Comparison of ENCODE assay signal across 1 cellular context in genomic region chr2:136054856-136055255, GRCh38.
TF ChIP-seq lines count a peak whose summit lies in the region.

No MANE protein-coding gene starts in this region.

TF ChIP-seq in WTC11, 78 proteins besides CTCF, POLR2A, EP300 and RAD21:
- TF ChIP-seq NR1H2 (CRISPR knock-in tag; IDR thresholded peaks at IDR 0.05), result no peak
- TF ChIP-seq, protein P1, sequence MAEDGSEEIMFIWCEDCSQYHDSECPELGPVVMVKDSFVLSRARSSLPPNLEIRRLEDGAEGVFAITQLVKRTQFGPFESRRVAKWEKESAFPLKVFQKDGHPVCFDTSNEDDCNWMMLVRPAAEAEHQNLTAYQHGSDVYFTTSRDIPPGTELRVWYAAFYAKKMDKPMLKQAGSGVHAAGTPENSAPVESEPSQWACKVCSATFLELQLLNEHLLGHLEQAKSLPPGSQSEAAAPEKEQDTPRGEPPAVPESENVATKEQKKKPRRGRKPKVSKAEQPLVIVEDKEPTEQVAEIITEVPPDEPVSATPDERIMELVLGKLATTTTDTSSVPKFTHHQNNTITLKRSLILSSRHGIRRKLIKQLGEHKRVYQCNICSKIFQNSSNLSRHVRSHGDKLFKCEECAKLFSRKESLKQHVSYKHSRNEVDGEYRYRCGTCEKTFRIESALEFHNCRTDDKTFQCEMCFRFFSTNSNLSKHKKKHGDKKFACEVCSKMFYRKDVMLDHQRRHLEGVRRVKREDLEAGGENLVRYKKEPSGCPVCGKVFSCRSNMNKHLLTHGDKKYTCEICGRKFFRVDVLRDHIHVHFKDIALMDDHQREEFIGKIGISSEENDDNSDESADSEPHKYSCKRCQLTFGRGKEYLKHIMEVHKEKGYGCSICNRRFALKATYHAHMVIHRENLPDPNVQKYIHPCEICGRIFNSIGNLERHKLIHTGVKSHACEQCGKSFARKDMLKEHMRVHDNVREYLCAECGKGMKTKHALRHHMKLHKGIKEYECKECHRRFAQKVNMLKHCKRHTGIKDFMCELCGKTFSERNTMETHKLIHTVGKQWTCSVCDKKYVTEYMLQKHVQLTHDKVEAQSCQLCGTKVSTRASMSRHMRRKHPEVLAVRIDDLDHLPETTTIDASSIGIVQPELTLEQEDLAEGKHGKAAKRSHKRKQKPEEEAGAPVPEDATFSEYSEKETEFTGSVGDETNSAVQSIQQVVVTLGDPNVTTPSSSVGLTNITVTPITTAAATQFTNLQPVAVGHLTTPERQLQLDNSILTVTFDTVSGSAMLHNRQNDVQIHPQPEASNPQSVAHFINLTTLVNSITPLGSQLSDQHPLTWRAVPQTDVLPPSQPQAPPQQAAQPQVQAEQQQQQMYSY (CRISPR knock-in tag; IDR thresholded peaks at IDR 0.05), result no peak
- TF ChIP-seq RELA (CRISPR knock-in tag; IDR thresholded peaks at IDR 0.05; ENCODE audit: borderline replicate concordance), result no peak
- no peak for TF ChIP-seq NFATC4 (CRISPR knock-in tag; IDR thresholded peaks at IDR 0.05)
- TF ChIP-seq IRF2 (CRISPR knock-in tag; IDR thresholded peaks at IDR 0.05; ENCODE audit: borderline replicate concordance, low read depth), result no peak
- no peak for TF ChIP-seq ZNF512 (CRISPR knock-in tag; IDR thresholded peaks at IDR 0.05; ENCODE audit: borderline replicate concordance)
- TF ChIP-seq TCF7 (CRISPR knock-in tag; IDR thresholded peaks at IDR 0.05; ENCODE audit: low read depth), result no peak
- no peak for TF ChIP-seq ZNF416 (CRISPR knock-in tag; IDR thresholded peaks at IDR 0.05)
- no peak for TF ChIP-seq ATF1 (CRISPR knock-in tag; IDR thresholded peaks at IDR 0.05)
- no peak for TF ChIP-seq ZNF232 (CRISPR knock-in tag; IDR thresholded peaks at IDR 0.05)
- no peak for TF ChIP-seq SMAD4 (CRISPR knock-in tag; IDR thresholded peaks at IDR 0.05)
- TF ChIP-seq TEAD4 (CRISPR knock-in tag; IDR thresholded peaks at IDR 0.05), result no peak
- no peak for TF ChIP-seq ZNF317 (CRISPR knock-in tag; IDR thresholded peaks at IDR 0.05; ENCODE audit: borderline replicate concordance, low read depth)
- TF ChIP-seq ZBTB21 (CRISPR knock-in tag; IDR thresholded peaks at IDR 0.05; ENCODE audit: borderline replicate concordance), result no peak
- TF ChIP-seq, protein P2, sequence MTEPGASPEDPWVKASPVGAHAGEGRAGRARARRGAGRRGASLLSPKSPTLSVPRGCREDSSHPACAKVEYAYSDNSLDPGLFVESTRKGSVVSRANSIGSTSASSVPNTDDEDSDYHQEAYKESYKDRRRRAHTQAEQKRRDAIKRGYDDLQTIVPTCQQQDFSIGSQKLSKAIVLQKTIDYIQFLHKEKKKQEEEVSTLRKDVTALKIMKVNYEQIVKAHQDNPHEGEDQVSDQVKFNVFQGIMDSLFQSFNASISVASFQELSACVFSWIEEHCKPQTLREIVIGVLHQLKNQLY (CRISPR knock-in tag; IDR thresholded peaks at IDR 0.05), result no peak
TF ChIP-seq in WTC11: peak in this region for 0.
